ENCODE assay signal across 8 cellular contexts in the genomic region with DNA sequence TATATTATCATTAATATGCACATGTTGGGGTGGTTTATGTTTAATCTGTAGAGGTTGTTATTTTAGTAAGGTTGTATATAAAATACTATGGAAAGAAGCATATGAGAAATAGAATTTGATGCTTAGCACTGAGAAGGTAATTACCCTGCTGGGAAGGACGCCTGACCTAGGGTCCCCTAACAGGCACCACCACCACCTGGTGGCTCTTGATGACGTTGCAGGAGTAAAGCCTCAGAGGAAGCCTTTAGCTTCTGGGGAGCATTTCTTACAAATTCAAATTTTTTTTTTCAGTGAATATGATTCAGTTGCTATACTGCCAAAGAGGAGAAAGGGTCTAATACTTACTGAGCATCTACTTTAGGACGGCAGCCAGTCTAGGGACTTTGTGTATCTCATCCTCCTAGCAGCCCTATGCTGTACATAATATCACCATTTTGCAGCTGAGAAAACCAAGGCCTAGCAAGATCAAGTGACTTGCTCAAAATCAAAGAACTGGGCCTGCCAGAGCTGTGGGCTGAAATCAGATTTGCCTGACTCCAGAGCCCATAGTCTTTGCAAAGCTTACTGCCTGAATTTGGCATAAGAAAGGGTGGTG.
DNase-seq lines count a peak whose midpoint lies in the region; ATAC-seq, FAIRE-seq and TF ChIP-seq lines count a peak whose summit lies in the region.

No MANE protein-coding gene starts in this region.

- H3K36me3 ChIP-seq in cardiac muscle cell (no peaks in the 10 kb centered on the region), body of pancreas (replicated peaks in 1 of 2; ENCODE audit: insufficient read depth in 1 of 2, low read depth in 2 of 2) (no peaks in the 10 kb centered on the region), kidney (ENCODE audit: control insufficient read depth in 1 of 2, insufficient read depth in 2 of 2, low read length in 2 of 2) (no peaks in the 10 kb centered on the region)

- TF ChIP-seq CTCF in cardiac muscle cell (IDR thresholded peaks at IDR 0.05; ENCODE audit: low read depth, low read length), result peak; percentile 80
- TF ChIP-seq CTCF in body of pancreas (IDR thresholded peaks at IDR 0.05), result peak; percentile 63 to 86 (median 79)
- peak; percentile 69 for TF ChIP-seq CTCF in kidney (IDR thresholded peaks at IDR 0.05; ENCODE audit: borderline replicate concordance, extremely low read depth, insufficient read depth)

- H3K4me1 ChIP-seq in cardiac muscle cell (ENCODE audit: low read depth), result peaks cover 7% of the 10 kb centered on the region
- no peaks in the 10 kb centered on the region for H3K4me1 ChIP-seq in body of pancreas
- no peaks in the 10 kb centered on the region for H3K4me1 ChIP-seq in kidney (ENCODE audit: control insufficient read depth in 1 of 2, insufficient read depth in 1 of 2, low read depth in 1 of 2, low read length in 2 of 2)

- H3K9me3 ChIP-seq in cardiac muscle cell (ENCODE audit: low read depth) (no peaks in the 10 kb centered on the region), body of pancreas (no peaks in the 10 kb centered on the region), kidney (ENCODE audit: control insufficient read depth in 1 of 2, low read length in 2 of 2) (no peaks in the 10 kb centered on the region)

- TF ChIP-seq POLR2A in body of pancreas (IDR thresholded peaks at IDR 0.05), result no peak

- H3K9ac ChIP-seq in kidney (ENCODE audit: low read length in 2 of 2), result no peak overlapping the region

- H3K27ac ChIP-seq in cardiac muscle cell (no peak overlapping the region), body of pancreas (no peak overlapping the region), kidney (ENCODE audit: low read depth in 2 of 2, low read length in 2 of 2) (no peak overlapping the region)

- ATAC-seq in HG02642 (IDR thresholded peaks at IDR 0.05; ENCODE audit: poor library complexity, unreplicated experiment) (peak; percentile 75), SK-N-SH treated with all-trans-retinoic acid at 6 μM for 48 hours (peak; percentile 91), body of pancreas (peak; percentile 87)

- intact Hi-C loops in cardiac septum (cut with DNase I) (loop anchor here (1.0 to 5.0 kb wide), 3 partner anchors 77 to 391 kb away; a partner anchor contains a TSS), body of pancreas (cut with DNase I) (loop anchor here (5.0 kb wide), 1 partner anchor 277 kb away; no protein-coding TSS in a partner anchor), kidney (cut with DNase I) (no loop called here)

- H3K27me3 ChIP-seq in cardiac muscle cell, result no peaks in the 10 kb centered on the region
- H3K27me3 ChIP-seq in body of pancreas, result no peaks in the 10 kb centered on the region

- DNase-seq in cardiac muscle cell (ENCODE audit: low read depth in 1 of 2, low spot score in 1 of 2) (peak; percentile 64 to 68), cardiac septum (ENCODE audit: low spot score) (no peak), NCI-H1048 (lab: John Stamatoyannopoulos, UW) (peak; percentile 14), body of pancreas (peak; percentile 62 to 75 (median 66)), kidney (no peak)
- DNase-seq in stimulated activated CD4-positive, alpha-beta T cell treated with anti-CD3 and anti-CD28 coated beads, Interleukin-4, amount 100 ng/mL, for 4 hours, result peak; percentile 19 to 29

- peak; percentile 29 for FAIRE-seq in kidney (lab: Jason Lieb, UNC)

- WGBS in body of pancreas, 2 donors, result 0 to 1% methylated on average over 3 of the region's 3 CpGs

- H3K4me3 ChIP-seq in cardiac muscle cell, result no peak overlapping the region
- no peak overlapping the region for H3K4me3 ChIP-seq in body of pancreas
- no peak overlapping the region for H3K4me3 ChIP-seq in kidney (ENCODE audit: low read length in 2 of 2)

TF ChIP-seq in SK-N-SH treated with all-trans-retinoic acid at 6 μM for 48 hours, 23 proteins besides CTCF, POLR2A, EP300 and RAD21:
- TF ChIP-seq ZNF565 (CRISPR knock-in tag; conservative IDR thresholded peaks at IDR 0.05; ENCODE audit: low read depth) (no peak), BACH2 (CRISPR knock-in tag; IDR thresholded peaks at IDR 0.05; ENCODE audit: borderline replicate concordance) (no peak), ARNTL (CRISPR knock-in tag; IDR thresholded peaks at IDR 0.05; ENCODE audit: borderline replicate concordance, low read depth) (no peak), RARB (CRISPR knock-in tag; IDR thresholded peaks at IDR 0.05) (no peak), TCF4 (CRISPR knock-in tag; IDR thresholded peaks at IDR 0.05; ENCODE audit: borderline replicate concordance) (no peak), ZNF8 (CRISPR knock-in tag; IDR thresholded peaks at IDR 0.05) (no peak), TOX (CRISPR knock-in tag; IDR thresholded peaks at IDR 0.05; ENCODE audit: borderline replicate concordance) (no peak), PPARA (CRISPR knock-in tag; IDR thresholded peaks at IDR 0.05; ENCODE audit: borderline replicate concordance) (no peak), SNAI2 (CRISPR knock-in tag; IDR thresholded peaks at IDR 0.05) (no peak)
- TF ChIP-seq, protein P1, sequence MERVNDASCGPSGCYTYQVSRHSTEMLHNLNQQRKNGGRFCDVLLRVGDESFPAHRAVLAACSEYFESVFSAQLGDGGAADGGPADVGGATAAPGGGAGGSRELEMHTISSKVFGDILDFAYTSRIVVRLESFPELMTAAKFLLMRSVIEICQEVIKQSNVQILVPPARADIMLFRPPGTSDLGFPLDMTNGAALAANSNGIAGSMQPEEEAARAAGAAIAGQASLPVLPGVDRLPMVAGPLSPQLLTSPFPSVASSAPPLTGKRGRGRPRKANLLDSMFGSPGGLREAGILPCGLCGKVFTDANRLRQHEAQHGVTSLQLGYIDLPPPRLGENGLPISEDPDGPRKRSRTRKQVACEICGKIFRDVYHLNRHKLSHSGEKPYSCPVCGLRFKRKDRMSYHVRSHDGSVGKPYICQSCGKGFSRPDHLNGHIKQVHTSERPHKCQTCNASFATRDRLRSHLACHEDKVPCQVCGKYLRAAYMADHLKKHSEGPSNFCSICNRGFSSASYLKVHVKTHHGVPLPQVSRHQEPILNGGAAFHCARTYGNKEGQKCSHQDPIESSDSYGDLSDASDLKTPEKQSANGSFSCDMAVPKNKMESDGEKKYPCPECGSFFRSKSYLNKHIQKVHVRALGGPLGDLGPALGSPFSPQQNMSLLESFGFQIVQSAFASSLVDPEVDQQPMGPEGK (CRISPR knock-in tag; IDR thresholded peaks at IDR 0.05; ENCODE audit: borderline replicate concordance), result no peak
- TF ChIP-seq, protein P2, sequence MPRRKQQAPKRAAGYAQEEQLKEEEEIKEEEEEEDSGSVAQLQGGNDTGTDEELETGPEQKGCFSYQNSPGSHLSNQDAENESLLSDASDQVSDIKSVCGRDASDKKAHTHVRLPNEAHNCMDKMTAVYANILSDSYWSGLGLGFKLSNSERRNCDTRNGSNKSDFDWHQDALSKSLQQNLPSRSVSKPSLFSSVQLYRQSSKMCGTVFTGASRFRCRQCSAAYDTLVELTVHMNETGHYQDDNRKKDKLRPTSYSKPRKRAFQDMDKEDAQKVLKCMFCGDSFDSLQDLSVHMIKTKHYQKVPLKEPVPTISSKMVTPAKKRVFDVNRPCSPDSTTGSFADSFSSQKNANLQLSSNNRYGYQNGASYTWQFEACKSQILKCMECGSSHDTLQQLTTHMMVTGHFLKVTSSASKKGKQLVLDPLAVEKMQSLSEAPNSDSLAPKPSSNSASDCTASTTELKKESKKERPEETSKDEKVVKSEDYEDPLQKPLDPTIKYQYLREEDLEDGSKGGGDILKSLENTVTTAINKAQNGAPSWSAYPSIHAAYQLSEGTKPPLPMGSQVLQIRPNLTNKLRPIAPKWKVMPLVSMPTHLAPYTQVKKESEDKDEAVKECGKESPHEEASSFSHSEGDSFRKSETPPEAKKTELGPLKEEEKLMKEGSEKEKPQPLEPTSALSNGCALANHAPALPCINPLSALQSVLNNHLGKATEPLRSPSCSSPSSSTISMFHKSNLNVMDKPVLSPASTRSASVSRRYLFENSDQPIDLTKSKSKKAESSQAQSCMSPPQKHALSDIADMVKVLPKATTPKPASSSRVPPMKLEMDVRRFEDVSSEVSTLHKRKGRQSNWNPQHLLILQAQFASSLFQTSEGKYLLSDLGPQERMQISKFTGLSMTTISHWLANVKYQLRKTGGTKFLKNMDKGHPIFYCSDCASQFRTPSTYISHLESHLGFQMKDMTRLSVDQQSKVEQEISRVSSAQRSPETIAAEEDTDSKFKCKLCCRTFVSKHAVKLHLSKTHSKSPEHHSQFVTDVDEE (CRISPR knock-in tag; IDR thresholded peaks at IDR 0.05), result no peak
- TF ChIP-seq, protein P3, sequence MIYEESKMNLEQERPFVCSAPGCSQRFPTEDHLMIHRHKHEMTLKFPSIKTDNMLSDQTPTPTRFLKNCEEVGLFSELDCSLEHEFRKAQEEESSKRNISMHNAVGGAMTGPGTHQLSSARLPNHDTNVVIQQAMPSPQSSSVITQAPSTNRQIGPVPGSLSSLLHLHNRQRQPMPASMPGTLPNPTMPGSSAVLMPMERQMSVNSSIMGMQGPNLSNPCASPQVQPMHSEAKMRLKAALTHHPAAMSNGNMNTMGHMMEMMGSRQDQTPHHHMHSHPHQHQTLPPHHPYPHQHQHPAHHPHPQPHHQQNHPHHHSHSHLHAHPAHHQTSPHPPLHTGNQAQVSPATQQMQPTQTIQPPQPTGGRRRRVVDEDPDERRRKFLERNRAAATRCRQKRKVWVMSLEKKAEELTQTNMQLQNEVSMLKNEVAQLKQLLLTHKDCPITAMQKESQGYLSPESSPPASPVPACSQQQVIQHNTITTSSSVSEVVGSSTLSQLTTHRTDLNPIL (CRISPR knock-in tag; IDR thresholded peaks at IDR 0.05; ENCODE audit: low read depth), result no peak
- TF ChIP-seq, protein P4, sequence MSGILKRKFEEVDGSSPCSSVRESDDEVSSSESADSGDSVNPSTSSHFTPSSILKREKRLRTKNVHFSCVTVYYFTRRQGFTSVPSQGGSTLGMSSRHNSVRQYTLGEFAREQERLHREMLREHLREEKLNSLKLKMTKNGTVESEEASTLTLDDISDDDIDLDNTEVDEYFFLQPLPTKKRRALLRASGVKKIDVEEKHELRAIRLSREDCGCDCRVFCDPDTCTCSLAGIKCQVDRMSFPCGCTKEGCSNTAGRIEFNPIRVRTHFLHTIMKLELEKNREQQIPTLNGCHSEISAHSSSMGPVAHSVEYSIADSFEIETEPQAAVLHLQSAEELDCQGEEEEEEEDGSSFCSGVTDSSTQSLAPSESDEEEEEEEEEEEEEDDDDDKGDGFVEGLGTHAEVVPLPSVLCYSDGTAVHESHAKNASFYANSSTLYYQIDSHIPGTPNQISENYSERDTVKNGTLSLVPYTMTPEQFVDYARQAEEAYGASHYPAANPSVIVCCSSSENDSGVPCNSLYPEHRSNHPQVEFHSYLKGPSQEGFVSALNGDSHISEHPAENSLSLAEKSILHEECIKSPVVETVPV (CRISPR knock-in tag; IDR thresholded peaks at IDR 0.05), result no peak

Comparison
In these comparisons a context has a peak if more than half of its experiments do, and no peak if none do; other contexts are left out.
1. DNase-seq: peak in cardiac muscle cell (2 of 2), NCI-H1048 (single experiment), body of pancreas (4 of 4) and stimulated activated CD4-positive, alpha-beta T cell treated with anti-CD3 and anti-CD28 coated beads, Interleukin-4, amount 100 ng/mL, for 4 hours (2 of 2); none in cardiac septum (single experiment) and kidney (single experiment).
2. Peak in every context shown above with its lines, with median percentiles within 50 percentile points of each other: CTCF ChIP-seq and ATAC-seq.